In genomic region chr6:15665237-15665636, GRCh38 we compare ENCODE assay signal across 20 cellular contexts. TPM values are rescaled to one million over a fixed set of nuclear protein-coding genes. Genes with fewer than 3 reads are reported as not detected.
DNase-seq lines count a peak whose midpoint lies in the region; ATAC-seq, FAIRE-seq and TF ChIP-seq lines count a peak whose summit lies in the region.
"Had no signal": no experiment of that assay in that cellular context is flagged by ENCODE, and none has a peak within 500 bp of the region (broad histone marks: within the 10 kb centered on the region; RNA-seq: fewer than 3 reads in every experiment).

No MANE protein-coding gene starts in this region.

- H3K9ac ChIP-seq in HepG2 (ENCODE audit: insufficient read depth, low read depth, low read length) (no peak overlapping the region), K562 (ENCODE audit: insufficient read depth in 1 of 2, low read depth in 2 of 2, low read length in 2 of 2) (no peak overlapping the region), parathyroid adenoma (no peak overlapping the region)
- H3K9ac ChIP-seq: BLaER1 treated with 17β-estradiol and CSF1 and Interleukin-3, amounts not matched to agents 10 nM and 100 nM had no signal

- POLR2A ChIA-PET in HepG2 (lab: Yijun Ruan, JAX) = no interaction called here
- POLR2A ChIA-PET in K562 (lab: Yijun Ruan, JAX) = interaction anchor here (0.8 to 1.7 kb wide), 3 partner anchors 10 to 20 kb away, joined by 3 to 4 read pairs (median 4); no protein-coding TSS in a partner anchor

- H3K27me3 ChIP-seq in HepG2 (ENCODE audit: control insufficient read depth in 1 of 2, insufficient read depth in 2 of 2, low read length in 2 of 2) = peaks cover 0 to 21% of the 10 kb centered on the region in 2 experiments; a peak in 3 of 5 replicates
- H3K27me3 ChIP-seq in right lobe of liver = no peaks in the 10 kb centered on the region
- peaks cover 0 to 8% of the 10 kb centered on the region in 2 experiments; a peak in 3 of 5 replicates for H3K27me3 ChIP-seq in K562 (ENCODE audit: control insufficient read depth in 2 of 2, insufficient read depth in 2 of 2, low read length in 2 of 2)
- no peaks in the 10 kb centered on the region for H3K27me3 ChIP-seq in parathyroid adenoma (ENCODE audit: control insufficient read depth, insufficient read depth, low read length)
- H3K27me3 ChIP-seq in hepatocyte = no peaks in the 10 kb centered on the region
- H3K27me3 ChIP-seq: BLaER1 treated with 17β-estradiol and CSF1 and Interleukin-3, amounts not matched to agents 10 nM and 100 nM had no signal

- no peak overlapping the region for H3K27ac ChIP-seq in HepG2 (ENCODE audit: extremely low read length, insufficient read depth, low read length)
- H3K27ac ChIP-seq in right lobe of liver = no peak overlapping the region
- H3K27ac ChIP-seq in K562 (ENCODE audit: extremely low read depth, low read depth, low read length) = no peak overlapping the region
- no peak overlapping the region for H3K27ac ChIP-seq in parathyroid adenoma
- no peak overlapping the region for H3K27ac ChIP-seq in hepatocyte
- H3K27ac ChIP-seq: 22Rv1; A549; BLaER1 treated with 17β-estradiol and CSF1 and Interleukin-3, amounts not matched to agents 10 nM and 100 nM; C4-2B had no signal

- no peaks in the 10 kb centered on the region for H3K9me2 ChIP-seq in hepatocyte (replicated peaks; ENCODE audit: insufficient read depth)

- no peak for ATAC-seq in HepG2
- ATAC-seq in right lobe of liver = no peak
- no peak for ATAC-seq in K562
- ATAC-seq: A549 had no signal

- in situ Hi-C loops in HepG2 (cut with HindIII; ENCODE audit: extremely low pct_ligation_motif_present, low pct_unique_long_range_greater_than_20kb) = no loop called here
- in situ Hi-C loops in K562 (cut with MboI) = no loop called here

- no peaks in the 10 kb centered on the region for H3K9me3 ChIP-seq in HepG2 (ENCODE audit: low read length)
- H3K9me3 ChIP-seq in right lobe of liver = no peaks in the 10 kb centered on the region
- no peaks in the 10 kb centered on the region for H3K9me3 ChIP-seq in K562 (replicated peaks; ENCODE audit: control insufficient read depth, insufficient read depth, low read depth, low read length)
- no peaks in the 10 kb centered on the region for H3K9me3 ChIP-seq in parathyroid adenoma (ENCODE audit: control insufficient read depth, low read length)
- no peaks in the 10 kb centered on the region for H3K9me3 ChIP-seq in hepatocyte (ENCODE audit: low read depth)
- H3K9me3 ChIP-seq: A549; BLaER1 treated with 17β-estradiol and CSF1 and Interleukin-3, amounts not matched to agents 10 nM and 100 nM had no signal

- intact Hi-C loops in HepG2 (cut with micrococcal nuclease; ENCODE audit: unreplicated experiment) = no loop called here
- intact Hi-C loops in right lobe of liver (cut with DNase I) = no loop called here
- intact Hi-C loops in K562 (cut with micrococcal nuclease) = no loop called here

- BruUV-seq in HepG2 (replicated peaks; lab: Mats Ljungman, UMichigan) = no TSS peak
- BruUV-seq in K562 (replicated peaks; lab: Mats Ljungman, UMichigan) = no TSS peak

- FAIRE-seq in HepG2 (lab: Jason Lieb, UNC) = no peak
- FAIRE-seq in K562 (lab: Jason Lieb, UNC) = no peak
- FAIRE-seq: A549, G401.6, GM12891, GM19239 had no signal

- CTCF ChIA-PET in HepG2 (lab: Yijun Ruan, JAX; ENCODE audit: low intra/inter-chr PET ratio, low total read pairs) = no interaction called here
- CTCF ChIA-PET in K562 (lab: Yijun Ruan, JAX; ENCODE audit: low intra/inter-chr PET ratio) = no interaction called here

- TF ChIP-seq CTCF in HepG2 (CRISPR knock-in tag; IDR thresholded peaks at IDR 0.05) (no peak), right lobe of liver (IDR thresholded peaks at IDR 0.05) (no peak), K562 (IDR thresholded peaks at IDR 0.05 in 2 of 3, conservative IDR thresholded peaks at IDR 0.05 in 1 of 3; ENCODE audit: insufficient read depth in 2 of 3, low read depth in 1 of 3, low read length in 3 of 3) (no peak), parathyroid adenoma (IDR thresholded peaks at IDR 0.05) (no peak), hepatocyte (IDR thresholded peaks at IDR 0.05; ENCODE audit: poor library complexity) (no peak)

- H3K36me3 ChIP-seq in HepG2 (replicated peaks in 1 of 2; ENCODE audit: control insufficient read depth in 1 of 2, insufficient read depth in 2 of 2, low read length in 2 of 2) (0 out of 5 replicates have a peak, but pooled peaks cover 0 to 3% of the 10 kb centered on the region in 2 experiments), right lobe of liver (no peaks in the 10 kb centered on the region), K562 (ENCODE audit: control insufficient read depth, insufficient read depth, low read length) (peaks cover 8% of the 10 kb centered on the region; the same call in 2 of the 3 replicates), parathyroid adenoma (ENCODE audit: control insufficient read depth, insufficient read depth, low read length) (no peaks in the 10 kb centered on the region), hepatocyte (replicated peaks; ENCODE audit: insufficient read depth, low read depth) (no peaks in the 10 kb centered on the region)

- TF ChIP-seq POLR2A in HepG2 (IDR thresholded peaks at IDR 0.05; ENCODE audit: insufficient read depth in 1 of 2, low read depth in 2 of 2, low read length in 2 of 2) (no peak), right lobe of liver (IDR thresholded peaks at IDR 0.05) (no peak), K562 (conservative IDR thresholded peaks at IDR 0.05) (no peak)

- H4K20me1 ChIP-seq in HepG2 (ENCODE audit: insufficient read depth, low read length) (no peaks in the 10 kb centered on the region), K562 (replicated peaks; ENCODE audit: control insufficient read depth, insufficient read depth, low read length) (no peaks in the 10 kb centered on the region), hepatocyte (ENCODE audit: insufficient read depth, poor library complexity, severe bottlenecking) (no peaks in the 10 kb centered on the region)

- H3K4me3 ChIP-seq in HepG2 (replicated peaks in 1 of 3; ENCODE audit: insufficient read depth in 1 of 3, low read depth in 2 of 3, low read length in 3 of 3) = no peak overlapping the region
- no peak overlapping the region for H3K4me3 ChIP-seq in right lobe of liver
- no peak overlapping the region for H3K4me3 ChIP-seq in K562
- no peak overlapping the region for H3K4me3 ChIP-seq in parathyroid adenoma (ENCODE audit: low read depth, low read length)
- H3K4me3 ChIP-seq in hepatocyte = no peak overlapping the region
- H3K4me3 ChIP-seq: A549; BLaER1 treated with 17β-estradiol and CSF1 and Interleukin-3, amounts not matched to agents 10 nM and 100 nM had no signal

- H2AFZ ChIP-seq in HepG2 (ENCODE audit: low read length) (no peak overlapping the region), K562 (ENCODE audit: low read depth, low read length) (0 out of 2 replicates have a peak overlapping the region, but pooled peaks have one; percentile 34), parathyroid adenoma (peak overlapping the region; percentile 19), hepatocyte (no peak overlapping the region)

- TF ChIP-seq EP300 in HepG2 (IDR thresholded peaks at IDR 0.05; ENCODE audit: low read depth in 2 of 2, low read length in 2 of 2) (no peak), HepG2 (CRISPR knock-in tag; IDR thresholded peaks at IDR 0.05; ENCODE audit: borderline replicate concordance) (no peak), K562 (IDR thresholded peaks at IDR 0.05; ENCODE audit: low read length) (no peak)

- H3K79me2 ChIP-seq in HepG2 (ENCODE audit: insufficient read depth, low read length) (no peaks in the 10 kb centered on the region), K562 (ENCODE audit: control insufficient read depth, insufficient read depth, low read length) (peaks cover 22% of the 10 kb centered on the region), parathyroid adenoma (peaks cover 5% of the 10 kb centered on the region), hepatocyte (peaks cover 17% of the 10 kb centered on the region)

- H3K4me2 ChIP-seq in HepG2 (ENCODE audit: low read depth, low read length) (no peak overlapping the region), K562 (ENCODE audit: insufficient read depth, low read length) (no peak overlapping the region), parathyroid adenoma (ENCODE audit: low read length) (no peak overlapping the region), hepatocyte (no peak overlapping the region)
- H3K4me2 ChIP-seq: A549; BLaER1 treated with 17β-estradiol and CSF1 and Interleukin-3, amounts not matched to agents 10 nM and 100 nM had no signal

- no peaks in the 10 kb centered on the region for H3K9me1 ChIP-seq in K562 (ENCODE audit: control insufficient read depth, insufficient read depth, low read length)

- no peak for DNase-seq in HepG2 (ENCODE audit: low spot score)
- no peak for DNase-seq in right lobe of liver
- DNase-seq in K562 (ENCODE audit: extremely low read depth in 1 of 4, low spot score in 3 of 4) = no peak
- no peak for DNase-seq in activated CD4-positive, alpha-beta T cell treated with anti-CD3 and anti-CD28 coated beads, Interleukin-2, amount 50 U/mL, for 48 hours
- no peak for DNase-seq in hepatocyte (ENCODE audit: low spot score)
- DNase-seq: AML-193; CD4-positive, alpha-beta memory T cell; CD8-positive, alpha-beta memory T cell; COR-L47; DMS 273 treated with DMSO at 0.1 percent for 48 hours; DMS79 treated with DMSO at 0.1 percent for 48 hours; GF-D8 had no signal

- peaks cover 18% of the 10 kb centered on the region for H3K4me1 ChIP-seq in HepG2 (ENCODE audit: insufficient read depth, low read length)
- peaks cover 0 to 6% (median 0%) of the 10 kb centered on the region in 4 donors for H3K4me1 ChIP-seq in right lobe of liver
- H3K4me1 ChIP-seq in K562 (replicated peaks in 1 of 2; ENCODE audit: control insufficient read depth in 2 of 2, insufficient read depth in 2 of 2, low read length in 2 of 2) = peaks cover 12 to 14% of the 10 kb centered on the region in 2 experiments; a peak in 4 of 5 replicates
- H3K4me1 ChIP-seq in parathyroid adenoma = peaks cover 4% of the 10 kb centered on the region
- peaks cover 7% of the 10 kb centered on the region for H3K4me1 ChIP-seq in hepatocyte (ENCODE audit: insufficient read depth)

- TF ChIP-seq RAD21 in HepG2 (CRISPR knock-in tag; IDR thresholded peaks at IDR 0.05) (no peak), K562 (CRISPR knock-in tag; conservative IDR thresholded peaks at IDR 0.05 in 1 of 2, IDR thresholded peaks at IDR 0.05 in 1 of 2) (no peak)

RNA-seq across cellular contexts. Expression of gene DTNBP1, which starts 2.4 kb away (rescaled TPM):
- total RNA-seq in HepG2 (2016; rRNA removed; fragmentation: Illumina TruSeq; extraction: Trizol) (6.6 and 12.7 TPM in 2 replicates), right lobe of liver (1 to 10 TPM; 3.4 to 8.6 (median 5.7) TPM), K562 (2014; rRNA removed) (17.8 and 18.2 TPM in 2 replicates), K562 (2014; rRNA removed; fragmentation: Illumina TruSeq; extraction: Trizol) (15.2 and 16.7 TPM in 2 replicates), K562 (2015; rRNA removed; fragmentation: Illumina TruSeq; extraction: Trizol) (20.4 and 20.7 TPM in 2 replicates), K562 (2021) (37.1 and 37.7 TPM in 2 replicates), hepatocyte (3.4 and 7.3 TPM in 2 replicates)
- total RNA-seq in HepG2 (2016; cell fraction: cytosol; rRNA removed; fragmentation: Illumina TruSeq; extraction: Trizol; ENCODE audit: low read depth) = 4.0 and 6.3 TPM in 2 replicates
- 7.4 and 13.1 TPM in 2 replicates for total RNA-seq in HepG2 (2016; cell fraction: insoluble cytoplasmic fraction; rRNA removed; fragmentation: Illumina TruSeq; extraction: Trizol)
- 7.6 and 10.7 TPM in 2 replicates for total RNA-seq in HepG2 (2016; cell fraction: membrane; rRNA removed; fragmentation: Illumina TruSeq; extraction: Trizol)
- 9.5 and 10.2 TPM in 2 replicates for total RNA-seq in HepG2 (2016; cell fraction: nucleus; rRNA removed; fragmentation: Illumina TruSeq; extraction: Trizol)
- polyA plus RNA-seq in HepG2 (2011; rRNA removed) (19.1 and 23.6 TPM in 2 replicates), K562 (2011; rRNA removed) (34.4 and 44.1 TPM in 2 replicates), K562 (2014; fragmentation: Illumina TruSeq; extraction: Trizol) (40.8 and 54.5 TPM in 2 replicates), K562 (2014; fragmentation: Nextera tagmentation; extraction: Ambion mirVana) (10 to 100 TPM; 20.2 to 21.4 TPM), K562 (2014; rRNA removed) (42.1 and 45.4 TPM in 2 replicates), hepatocyte (25.6 and 32.4 TPM in 2 replicates)
- 14.8 and 15.9 TPM in 2 replicates for polyA plus RNA-seq in HepG2 (2011; cell fraction: cytosol; rRNA removed)
- 10.7 and 11.1 TPM in 2 replicates for polyA plus RNA-seq in HepG2 (2011; cell fraction: nucleus; rRNA removed)
- polyA plus RNA-seq in HepG2 (2012) = 7.9 and 12.4 TPM in 2 replicates
- 6.9 and 8.6 TPM in 2 replicates for polyA plus RNA-seq in HepG2 (2016; cell fraction: cytosol; fragmentation: Illumina TruSeq; extraction: Trizol; ENCODE audit: low read depth)
- polyA plus RNA-seq in HepG2 (2016; cell fraction: insoluble cytoplasmic fraction; fragmentation: Illumina TruSeq; extraction: Trizol; ENCODE audit: low read depth) = 21.9 and 26.4 TPM in 2 replicates
- 12.4 and 13.5 TPM in 2 replicates for polyA plus RNA-seq in HepG2 (2016; cell fraction: membrane; fragmentation: Illumina TruSeq; extraction: Trizol; ENCODE audit: low read depth)
- polyA plus RNA-seq in HepG2 (2016; cell fraction: nucleus; fragmentation: Illumina TruSeq; extraction: Trizol; ENCODE audit: insufficient read depth, low read depth) = 13.9 and 16.8 TPM in 2 replicates
- polyA minus RNA-seq in HepG2 (2011; rRNA and poly(A)+ RNA removed; ENCODE audit: low replicate concordance) = 13.1 and 15.6 TPM in 2 replicates
- 7.1 and 7.2 TPM in 2 replicates for polyA minus RNA-seq in HepG2 (2011; cell fraction: cytosol; rRNA and poly(A)+ RNA removed)
- polyA minus RNA-seq in HepG2 (2011; cell fraction: nucleus; rRNA and poly(A)+ RNA removed) = 7.9 and 9.2 TPM in 2 replicates
- 29.2 and 29.4 TPM in 2 replicates for total RNA-seq in K562 (2011; cell fraction: chromatin; rRNA removed; ENCODE audit: low replicate concordance)
- 15.7 and 16.3 TPM in 2 replicates for total RNA-seq in K562 (2011; cell fraction: nucleolus; rRNA removed)
- 24.2 and 31.1 TPM in 2 replicates for total RNA-seq in K562 (2011; cell fraction: nucleoplasm; rRNA removed)
- 45.5 and 47.8 TPM in 2 replicates for polyA plus RNA-seq in K562 (2011; cell fraction: cytosol; rRNA removed)
- 22.0 and 27.6 TPM in 2 replicates for polyA plus RNA-seq in K562 (2011; cell fraction: nucleus; rRNA removed)
- polyA plus RNA-seq in K562 (2012) = 50.7 and 54.0 TPM in 2 replicates
- 19.4 and 24.8 TPM in 2 replicates for polyA minus RNA-seq in K562 (2011; rRNA and poly(A)+ RNA removed)
- 13.0 and 18.5 TPM in 2 replicates for polyA minus RNA-seq in K562 (2011; cell fraction: cytosol; rRNA and poly(A)+ RNA removed)
- 7.4 and 12.0 TPM in 2 replicates for polyA minus RNA-seq in K562 (2011; cell fraction: nucleus; rRNA and poly(A)+ RNA removed)

Comparison
In these comparisons a context has a peak if more than half of its experiments do, and no peak if none do; other contexts are left out.
1. H2AFZ ChIP-seq: peak in K562 (single experiment) and parathyroid adenoma (single experiment); none in HepG2 (single experiment) and hepatocyte (single experiment).
2. Of the 241 proteins assayed by ChIP-seq in both HepG2 and K562: peak only in HepG2: MAFF and MAFK; only in K562: none; in both: none; in neither: 239.